Comparison of ENCODE assay signal across 8 cellular contexts in genomic region chr19:7522072-7522922, GRCh38. TPM values are rescaled to one million over a fixed set of nuclear protein-coding genes. Genes with fewer than 3 reads are reported as not detected.
DNase-seq lines count a peak whose midpoint lies in the region; ATAC-seq, FAIRE-seq and TF ChIP-seq lines count a peak whose summit lies in the region.

TSS of gene MCOLN1 (plus strand) at chr19:7522624. CDS start at chr19:7522751, 127 bp downstream.

- H3K9me3 Mint-ChIP-seq in central memory CD8-positive, alpha-beta T cell = no peaks in the 10 kb centered on the region

- no peak for FAIRE-seq in kidney (lab: Jason Lieb, UNC)

- peak within 1 kb of the TSS; percentile 76 for H3K4me3 Mint-ChIP-seq in central memory CD8-positive, alpha-beta T cell

- peak within 1 kb of the TSS; percentile 77 to 81 for H3K4me3 ChIP-seq in kidney (ENCODE audit: low read length in 2 of 2)

- peak; percentile 77 for TF ChIP-seq POLR2A in GM18951 (IDR thresholded peaks at IDR 0.05; ENCODE audit: extremely low read depth, insufficient read depth, insufficient read length)

- peak; percentile 46 for TF ChIP-seq CTCF in kidney (IDR thresholded peaks at IDR 0.05; ENCODE audit: borderline replicate concordance, extremely low read depth, insufficient read depth)

- peaks cover 10 to 14% of the 10 kb centered on the region in 2 donors for H3K4me1 ChIP-seq in kidney (ENCODE audit: control insufficient read depth in 1 of 2, insufficient read depth in 1 of 2, low read depth in 1 of 2, low read length in 2 of 2)

- peak within 1 kb of the TSS; percentile 53 to 71 for H3K9ac ChIP-seq in kidney (ENCODE audit: low read length in 2 of 2)

- H3K27ac Mint-ChIP-seq in central memory CD8-positive, alpha-beta T cell (ENCODE audit: low read depth) = peak within 1 kb of the TSS; percentile 63

- DNase-seq in AG08396 (ENCODE audit: low spot score) = peak; percentile 100
- peak; percentile 93 to 99 for DNase-seq in NCI-H446 (lab: John Stamatoyannopoulos, UW)
- peak; percentile 98 to 99 for DNase-seq in central memory CD8-positive, alpha-beta T cell (ENCODE audit: low spot score in 2 of 2)
- DNase-seq in kidney = peak; percentile 100
- DNase-seq in stimulated activated CD4-positive, alpha-beta T cell treated with anti-CD3 and anti-CD28 coated beads, Interleukin-15, amount 100 ng/mL, for 24 hours = peak; percentile 100

- no peaks in the 10 kb centered on the region for H3K9me3 ChIP-seq in kidney (ENCODE audit: control insufficient read depth in 1 of 2, low read length in 2 of 2)

- H3K4me1 Mint-ChIP-seq in central memory CD8-positive, alpha-beta T cell = peaks cover 24% of the 10 kb centered on the region

- intact Hi-C loops in kidney (cut with DNase I) = no loop called here

- peaks cover 14% of the 10 kb centered on the region for H3K36me3 Mint-ChIP-seq in central memory CD8-positive, alpha-beta T cell (ENCODE audit: insufficient read depth)

- in situ Hi-C loops in GM18951 (cut with MboI; ENCODE audit: low sequenced_read_pairs, unreplicated experiment) = no loop called here

- H3K36me3 ChIP-seq in kidney (ENCODE audit: control insufficient read depth in 1 of 2, insufficient read depth in 2 of 2, low read length in 2 of 2) = peaks cover 2 to 4% of the 10 kb centered on the region in 2 donors

- peak within 1 kb of the TSS in 1 of 2 donors; percentile 0 for H3K27ac ChIP-seq in kidney (ENCODE audit: low read depth in 2 of 2, low read length in 2 of 2)

- ATAC-seq in HG03342 (IDR thresholded peaks at IDR 0.05; ENCODE audit: unreplicated experiment) = peak; percentile 80
- ATAC-seq in activated CD4-positive, CD25-positive, alpha-beta regulatory T cell treated with anti-CD3 and anti-CD28 coated beads, Interleukin-2, amount 50 U/mL, for 24 hours = peak; percentile 88 to 89
- ATAC-seq in central memory CD8-positive, alpha-beta T cell (replicated peaks; ENCODE audit: extremely low read depth, poor library complexity, severe bottlenecking) = peak; percentile 89

- no peaks in the 10 kb centered on the region for H3K27me3 Mint-ChIP-seq in central memory CD8-positive, alpha-beta T cell

RNA-seq across cellular contexts. Expression of gene MCOLN1, which starts in this region (rescaled TPM):
- total RNA-seq in kidney = 24.0 TPM
- polyA plus RNA-seq in kidney (ENCODE audit: insufficient read depth, low read depth, low replicate concordance) = 25.7 TPM
